18 cellular contexts compared by ENCODE assay signal in genomic region chr14:91754185-91754584, GRCh38. TPM values are rescaled to one million over a fixed set of nuclear protein-coding genes. Genes with fewer than 3 reads are reported as not detected.
DNase-seq lines count a peak whose midpoint lies in the region; ATAC-seq and TF ChIP-seq lines count a peak whose summit lies in the region.
"Had no signal": no experiment of that assay in that cellular context is flagged by ENCODE, and none has a peak within 500 bp of the region (broad histone marks: within the 10 kb centered on the region; RNA-seq: fewer than 3 reads in every experiment).

No MANE protein-coding gene starts in this region.

- no peak overlapping the region for H3K4me2 ChIP-seq in hepatocyte

- no peak for ATAC-seq in GM21367 (IDR thresholded peaks at IDR 0.05; ENCODE audit: unreplicated experiment)
- no peak for ATAC-seq in mucosa of descending colon
- ATAC-seq: GM12878, HepG2 had no signal

- H2AFZ ChIP-seq in hepatocyte: no peak overlapping the region

- H4K20me1 ChIP-seq in hepatocyte (ENCODE audit: insufficient read depth, poor library complexity, severe bottlenecking): no peaks in the 10 kb centered on the region

- no peaks in the 10 kb centered on the region for H3K27me3 ChIP-seq in cardiac muscle cell
- H3K27me3 ChIP-seq in right atrium auricular region: no peaks in the 10 kb centered on the region
- no peaks in the 10 kb centered on the region for H3K27me3 ChIP-seq in hepatocyte
- H3K27me3 ChIP-seq in transverse colon: no peaks in the 10 kb centered on the region

- H3K4me1 ChIP-seq in cardiac muscle cell (ENCODE audit: low read depth): peaks cover 38% of the 10 kb centered on the region
- H3K4me1 ChIP-seq in right atrium auricular region: no peaks in the 10 kb centered on the region
- peaks cover 32% of the 10 kb centered on the region for H3K4me1 ChIP-seq in hepatocyte (ENCODE audit: insufficient read depth)
- peaks cover 0 to 45% (median 17%) of the 10 kb centered on the region in 4 donors for H3K4me1 ChIP-seq in transverse colon
- H3K4me1 ChIP-seq in mucosa of descending colon (ENCODE audit: low read depth): peaks cover 7% of the 10 kb centered on the region

- intact Hi-C loops in transverse colon (cut with DNase I; ENCODE audit: low total_unique reads) (no loop called here), mucosa of descending colon (cut with DNase I, micrococcal nuclease) (no loop called here)

- no peak for TF ChIP-seq POLR2A in transverse colon (IDR thresholded peaks at IDR 0.05)

- H3K4me3 ChIP-seq in cardiac muscle cell (no peak overlapping the region), right atrium auricular region (no peak overlapping the region), hepatocyte (no peak overlapping the region), transverse colon (no peak overlapping the region), mucosa of descending colon (no peak overlapping the region)
- H3K4me3 ChIP-seq: GM12878, SK-N-MC had no signal

- TF ChIP-seq CTCF in cardiac muscle cell (IDR thresholded peaks at IDR 0.05; ENCODE audit: low read depth, low read length) (no peak), right atrium auricular region (IDR thresholded peaks at IDR 0.05) (no peak), hepatocyte (IDR thresholded peaks at IDR 0.05; ENCODE audit: poor library complexity) (no peak), transverse colon (IDR thresholded peaks at IDR 0.05) (no peak), mucosa of descending colon (IDR thresholded peaks at IDR 0.05) (no peak)

- H3K9me3 ChIP-seq in cardiac muscle cell (ENCODE audit: low read depth): no peaks in the 10 kb centered on the region
- H3K9me3 ChIP-seq in right atrium auricular region: no peaks in the 10 kb centered on the region
- no peaks in the 10 kb centered on the region for H3K9me3 ChIP-seq in hepatocyte (ENCODE audit: low read depth)
- H3K9me3 ChIP-seq in transverse colon: no peaks in the 10 kb centered on the region
- H3K9me3 ChIP-seq in mucosa of descending colon: no peaks in the 10 kb centered on the region

- DNase-seq in cardiac muscle cell (ENCODE audit: low read depth in 1 of 2, low spot score in 1 of 2) (no peak), right atrium auricular region (ENCODE audit: low spot score) (no peak), dermis blood vessel endothelial cell (peak; percentile 13), hepatocyte (ENCODE audit: low spot score) (no peak), transverse colon (no peak), substantia nigra (lab: John Stamatoyannopoulos, UW) (no peak), mucosa of descending colon (no peak)
- DNase-seq: C1 segment of cervical spinal cord, H9, KG1, MV-4-11, SHP77 had no signal

- TF ChIP-seq EP300 in transverse colon (IDR thresholded peaks at IDR 0.05; ENCODE audit: low read depth): no peak

- no peaks in the 10 kb centered on the region for H3K9me2 ChIP-seq in hepatocyte (replicated peaks; ENCODE audit: insufficient read depth)

- 100% methylated on average over 1 of the region's 1 CpG for WGBS in hepatocyte (ENCODE audit: low lambda C conversion rate, missing lambda C conversion rate)
- 97 to 100% methylated on average over 1 of the region's 1 CpG for WGBS in transverse colon (ENCODE audit: low coverage in 1 of 2), 2 donors

- H3K27ac ChIP-seq in cardiac muscle cell: peak overlapping the region; percentile 48
- peak overlapping the region in 1 of 2 donors; percentile 33 for H3K27ac ChIP-seq in right atrium auricular region
- peak overlapping the region; percentile 81 for H3K27ac ChIP-seq in hepatocyte
- peak overlapping the region in 3 of 4 donors; percentile 79 to 82 (median 81) for H3K27ac ChIP-seq in transverse colon
- no peak overlapping the region for H3K27ac ChIP-seq in substantia nigra (ENCODE audit: low read depth, low read length, poor library complexity, severe bottlenecking)
- H3K27ac ChIP-seq: SK-N-MC had no signal

- in situ Hi-C loops in transverse colon (cut with MboI; ENCODE audit: low pct_ligation_motif_present in 1 of 4, low pct_unique_long_range_greater_than_20kb in 1 of 4, low sequenced_read_pairs in 3 of 4): no loop called here

- no peaks in the 10 kb centered on the region for H3K79me2 ChIP-seq in hepatocyte

- H3K36me3 ChIP-seq in cardiac muscle cell: no peaks in the 10 kb centered on the region
- H3K36me3 ChIP-seq in right atrium auricular region: no peaks in the 10 kb centered on the region
- H3K36me3 ChIP-seq in hepatocyte (replicated peaks; ENCODE audit: insufficient read depth, low read depth): no peaks in the 10 kb centered on the region
- H3K36me3 ChIP-seq in transverse colon: no peaks in the 10 kb centered on the region
- H3K36me3 ChIP-seq in mucosa of descending colon (ENCODE audit: low read depth): no peaks in the 10 kb centered on the region

RNA-seq across cellular contexts. Expression of gene CATSPERB, which starts 22.3 kb away (rescaled TPM):
- not detected in 2 replicates for total RNA-seq in cardiac muscle cell
- polyA plus RNA-seq in cardiac muscle cell: not detected in 2 replicates
- 1 to 10 TPM in 1 of 2 donors, under 1 TPM in 1; 0.19 to 3.5 TPM for total RNA-seq in right atrium auricular region
- total RNA-seq in dermis blood vessel endothelial cell: 0.33 and 0.68 TPM in 2 replicates
- 7.1 and 19.5 TPM in 2 replicates for total RNA-seq in hepatocyte
- polyA plus RNA-seq in hepatocyte: 0.93 and 3.5 TPM in 2 replicates
- 1 to 10 TPM in 3 of 4 donors, not detected in 1; 1.2 to 5.1 (median 3.8) TPM for total RNA-seq in transverse colon
- 1 to 10 TPM; 3.5 to 7.0 (median 4.1) TPM for total RNA-seq in mucosa of descending colon
- total RNA-seq: A673, GM12878, HepG2, OCI-LY7 had no signal
- polyA plus RNA-seq: GM12878, HepG2 had no signal
